Comparison of ENCODE assay signal across 17 cellular contexts in the genomic region with DNA sequence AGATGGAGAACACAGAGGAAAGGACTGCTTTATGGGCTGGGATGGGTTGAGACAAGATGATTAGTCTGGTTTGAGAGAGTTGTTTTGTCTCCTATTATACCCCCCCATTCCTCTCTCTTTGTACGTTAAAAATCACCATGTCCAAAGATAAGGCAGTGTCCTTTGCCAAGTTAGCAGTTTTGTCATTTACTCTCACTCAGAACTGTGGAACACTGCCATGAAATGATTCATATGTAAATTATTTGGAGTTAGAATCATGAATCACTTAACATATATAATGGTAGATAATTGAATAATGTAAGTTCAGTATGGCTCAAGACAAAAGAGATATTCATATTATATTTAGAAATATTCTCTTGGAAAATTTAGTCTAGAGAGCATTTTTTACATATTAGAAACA.
DNase-seq lines count a peak whose midpoint lies in the region; ATAC-seq and TF ChIP-seq lines count a peak whose summit lies in the region.
"Had no signal": no experiment of that assay in that cellular context is flagged by ENCODE, and none has a peak within 500 bp of the region (broad histone marks: within the 10 kb centered on the region; RNA-seq: fewer than 3 reads in every experiment).

No MANE protein-coding gene starts in this region.

- BruUV-seq in Caco-2 (replicated peaks; lab: Mats Ljungman, UMichigan): no TSS peak

- H3K27me3 ChIP-seq in Caco-2 (replicated peaks; ENCODE audit: control insufficient read depth, insufficient read depth, low read length) (no peaks in the 10 kb centered on the region), foreskin keratinocyte (no peaks in the 10 kb centered on the region)
- H3K27me3 ChIP-seq: vagina had no signal

- H3K4me3 ChIP-seq in Caco-2 (ENCODE audit: low read depth, low read length): no peak overlapping the region
- H3K4me3 ChIP-seq in astrocyte of the spinal cord (ENCODE audit: low read depth, low read length): no peak overlapping the region
- H3K4me3 ChIP-seq: vagina had no signal

- H3K4me3 Mint-ChIP-seq in Caco-2 (ENCODE audit: unreplicated experiment): no peak overlapping the region
- H3K4me3 Mint-ChIP-seq: activated T-cell treated with anti-CD3 and anti-CD28 coated beads, Interleukin-2, amount 50 U/mL, for 72 hours; H9; T-helper 1 cell treated with Interleukin-12 subunit alpha and Interleukin-12 subunit beta and Interleukin-4 antibody, amounts not matched to agents 30 μg/mL and 1 μg/mL, for 36 hours had no signal

- H3K4me1 Mint-ChIP-seq in Caco-2 (ENCODE audit: low read depth, unreplicated experiment): no peaks in the 10 kb centered on the region

- ATAC-seq in foreskin keratinocyte: peak; percentile 81
- ATAC-seq in GM18858 (IDR thresholded peaks at IDR 0.05; ENCODE audit: unreplicated experiment): no peak
- ATAC-seq: activated T-cell treated with anti-CD3 and anti-CD28 coated beads, Interleukin-2, amount 50 U/mL, for 72 hours; stimulated activated naive CD8-positive, alpha-beta T cell treated with anti-CD3 and anti-CD28 coated beads, Interleukin-15, Interleukin-2, amounts not matched to agents 100 U/mL and 50 U/mL, for 24 hours had no signal

- no peaks in the 10 kb centered on the region for H3K36me3 ChIP-seq in Caco-2 (ENCODE audit: control insufficient read depth, insufficient read depth, low read length)
- H3K36me3 ChIP-seq: vagina had no signal

- H3K9me3 ChIP-seq in Caco-2: no peaks in the 10 kb centered on the region
- H3K9me3 ChIP-seq: vagina had no signal

- DNase-seq in Caco-2: no peak
- peak; percentile 5 for DNase-seq in NCI-H1694 (lab: John Stamatoyannopoulos, UW)
- peak; percentile 85 for DNase-seq in astrocyte of the spinal cord (ENCODE audit: low read depth, low spot score)
- peak in 1 of 2 donors; percentile 51 for DNase-seq in foreskin keratinocyte
- no peak for DNase-seq in NCI-H128 (lab: John Stamatoyannopoulos, UW; ENCODE audit: unreplicated experiment)
- DNase-seq in activated gamma-delta T cell (lab: John Stamatoyannopoulos, UW): no peak
- no peak for DNase-seq in G401 (ENCODE audit: low spot score)
- DNase-seq: activated CD4-positive, alpha-beta T cell treated with anti-CD3 and anti-CD28 coated beads for 48 hours; activated T-cell treated with anti-CD3 and anti-CD28 coated beads, Interleukin-2, amount 50 U/mL, for 72 hours; GF-D8; H9; hypothalamus; stimulated activated naive CD8-positive, alpha-beta T cell treated with anti-CD3 and anti-CD28 coated beads, Interleukin-15, Interleukin-2, amounts not matched to agents 100 U/mL and 50 U/mL, for 24 hours had no signal

- H3K36me3 Mint-ChIP-seq in Caco-2 (ENCODE audit: insufficient read depth, unreplicated experiment): no peaks in the 10 kb centered on the region

- intact Hi-C loops in Caco-2 (cut with micrococcal nuclease; ENCODE audit: unreplicated experiment): no loop called here

- H3K9me3 Mint-ChIP-seq in Caco-2 (ENCODE audit: unreplicated experiment): no peaks in the 10 kb centered on the region
- H3K9me3 Mint-ChIP-seq: activated T-cell treated with anti-CD3 and anti-CD28 coated beads, Interleukin-2, amount 50 U/mL, for 72 hours; H9; T-helper 1 cell treated with Interleukin-12 subunit alpha and Interleukin-12 subunit beta and Interleukin-4 antibody, amounts not matched to agents 30 μg/mL and 1 μg/mL, for 36 hours had no signal

- H3K27ac ChIP-seq in foreskin keratinocyte: no peak overlapping the region
- H3K27ac ChIP-seq: C4-2B, vagina had no signal

- POLR2A ChIA-PET in Caco-2 (lab: Charles Lee): no interaction called here

- no peaks in the 10 kb centered on the region for H3K4me1 ChIP-seq in Caco-2
- H3K4me1 ChIP-seq in foreskin keratinocyte: no peaks in the 10 kb centered on the region
- H3K4me1 ChIP-seq: vagina had no signal

- H3K27me3 Mint-ChIP-seq in Caco-2 (ENCODE audit: insufficient read depth, unreplicated experiment): no peaks in the 10 kb centered on the region

- H3K27ac Mint-ChIP-seq in Caco-2 (ENCODE audit: unreplicated experiment): peak overlapping the region; percentile 8
- H3K27ac Mint-ChIP-seq: activated T-cell treated with anti-CD3 and anti-CD28 coated beads, Interleukin-2, amount 50 U/mL, for 72 hours; H9; T-helper 1 cell treated with Interleukin-12 subunit alpha and Interleukin-12 subunit beta and Interleukin-4 antibody, amounts not matched to agents 30 μg/mL and 1 μg/mL, for 36 hours had no signal

- CTCF ChIA-PET in Caco-2 (lab: Charles Lee): no interaction called here

- TF ChIP-seq CTCF in Caco-2 (IDR thresholded peaks at IDR 0.05; ENCODE audit: insufficient read depth in 1 of 2, low read depth in 1 of 2, low read length in 1 of 2, severe bottlenecking in 1 of 2, unreplicated experiment in 1 of 2) (no peak), astrocyte of the spinal cord (IDR thresholded peaks at IDR 0.05; ENCODE audit: low read depth, low read length) (no peak), foreskin keratinocyte (conservative IDR thresholded peaks at IDR 0.05) (no peak)

- in situ Hi-C loops in astrocyte of the spinal cord (cut with HindIII; ENCODE audit: low sequenced_read_pairs): no loop called here
- in situ Hi-C loops in G401 (cut with HindIII; ENCODE audit: low sequenced_read_pairs): no loop called here

Comparison
In these comparisons a context has a peak if more than half of its experiments do, and no peak if none do; other contexts are left out.
1. DNase-seq: peak in NCI-H1694 (single experiment) and astrocyte of the spinal cord (single experiment); none in Caco-2 (0 of 2), NCI-H128 (single experiment), activated gamma-delta T cell (single experiment) and G401 (single experiment).